Comparison of ENCODE assay signal across 23 cellular contexts in the genomic region with DNA sequence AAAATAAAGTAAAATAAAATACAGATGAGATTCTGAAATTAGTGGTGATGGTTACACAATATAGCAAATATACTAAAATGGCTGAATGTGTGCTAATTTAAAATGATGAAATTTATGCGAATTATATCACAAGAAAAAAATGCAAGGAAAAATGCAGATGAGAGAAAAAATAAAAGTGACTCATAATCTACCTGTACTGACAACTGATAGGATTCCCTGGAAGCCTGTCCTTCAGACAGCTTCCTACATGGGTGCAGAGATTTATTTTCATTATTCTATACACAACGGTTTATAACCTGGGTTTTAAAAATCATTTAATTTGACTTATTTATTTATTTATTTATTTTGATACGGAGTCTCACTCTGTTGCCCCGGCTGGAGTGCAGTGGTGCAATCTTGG. TPM values are rescaled to one million over a fixed set of nuclear protein-coding genes. Genes with fewer than 3 reads are reported as not detected.
DNase-seq lines count a peak whose midpoint lies in the region; ATAC-seq and TF ChIP-seq lines count a peak whose summit lies in the region.
"Had no signal": no experiment of that assay in that cellular context is flagged by ENCODE, and none has a peak within 500 bp of the region (broad histone marks: within the 10 kb centered on the region; RNA-seq: fewer than 3 reads in every experiment).

No MANE protein-coding gene starts in this region.

- no peaks in the 10 kb centered on the region for H3K27me3 Mint-ChIP-seq in T-helper 17 cell

- TF ChIP-seq CTCF in RWPE2 (IDR thresholded peaks at IDR 0.05; ENCODE audit: poor library complexity, severe bottlenecking) (no peak), foreskin keratinocyte (conservative IDR thresholded peaks at IDR 0.05) (no peak)

- H3K36me3 ChIP-seq in RWPE2 (ENCODE audit: low read depth) = no peaks in the 10 kb centered on the region
- H3K36me3 ChIP-seq: BE2C, BLaER1 had no signal

- no peak overlapping the region for H3K4me3 ChIP-seq in RWPE2 (ENCODE audit: severe bottlenecking)
- H3K4me3 ChIP-seq: BLaER1, GM12878 had no signal

- H3K9me3 ChIP-seq in RWPE2 (ENCODE audit: severe bottlenecking) = no peaks in the 10 kb centered on the region
- no peaks in the 10 kb centered on the region for H3K9me3 ChIP-seq in T-helper 17 cell (ENCODE audit: control insufficient read depth, low read length, poor library complexity, severe bottlenecking)
- H3K9me3 ChIP-seq: BE2C, BLaER1 had no signal

- peaks cover 17% of the 10 kb centered on the region for H3K4me1 Mint-ChIP-seq in T-helper 17 cell
- H3K4me1 Mint-ChIP-seq: CD14-positive monocyte had no signal

- no peak for DNase-seq in RWPE2 (ENCODE audit: low spot score)
- peak; percentile 40 to 60 for DNase-seq in foreskin keratinocyte
- no peak for DNase-seq in NCI-H2196 (lab: John Stamatoyannopoulos, UW; ENCODE audit: unreplicated experiment)
- DNase-seq in T-helper 17 cell = no peak
- DNase-seq: 8988T; ACHN; BE2C; C1 segment of cervical spinal cord; CD4-positive, alpha-beta memory T cell; CD4-positive, CD25-positive, alpha-beta regulatory T cell; COR-L47; DMS 273 treated with DMSO at 0.1 percent for 48 hours; DMS153; DMS53; DMS79; DND-41; EL; GDM1 had no signal

- H3K4me1 ChIP-seq in RWPE2 (ENCODE audit: insufficient read depth, poor library complexity, severe bottlenecking) (no peaks in the 10 kb centered on the region), foreskin keratinocyte (peaks cover 3% of the 10 kb centered on the region)

- H3K27ac ChIP-seq in RWPE2 (ENCODE audit: poor library complexity, severe bottlenecking) = no peak overlapping the region
- no peak overlapping the region for H3K27ac ChIP-seq in foreskin keratinocyte
- H3K27ac ChIP-seq: BLaER1 had no signal

- ATAC-seq in RWPE2 (ENCODE audit: low read depth) (peak; percentile 64; the same call in 2 of the 3 replicates), foreskin keratinocyte (no peak), HG02852 (IDR thresholded peaks at IDR 0.05; ENCODE audit: unreplicated experiment) (no peak), T-helper 17 cell (no peak)
- ATAC-seq: GM12878 had no signal

- no peak overlapping the region for H3K4me3 Mint-ChIP-seq in T-helper 17 cell
- H3K4me3 Mint-ChIP-seq: CD4-positive, alpha-beta memory T cell; CD4-positive, CD25-positive, alpha-beta regulatory T cell had no signal

- H3K36me3 Mint-ChIP-seq in T-helper 17 cell (ENCODE audit: low read depth) = peaks cover 6% of the 10 kb centered on the region
- H3K36me3 Mint-ChIP-seq: CD4-positive, CD25-positive, alpha-beta regulatory T cell; CD8-positive, alpha-beta memory T cell had no signal

- no peak overlapping the region for H3K27ac Mint-ChIP-seq in T-helper 17 cell
- H3K27ac Mint-ChIP-seq: CD14-positive monocyte; CD4-positive, CD25-positive, alpha-beta regulatory T cell had no signal

- H3K27me3 ChIP-seq in RWPE2 (ENCODE audit: insufficient read depth, poor library complexity, severe bottlenecking) (no peaks in the 10 kb centered on the region), foreskin keratinocyte (no peaks in the 10 kb centered on the region)
- H3K27me3 ChIP-seq: BE2C, BLaER1 had no signal

RNA-seq across cellular contexts. Expression of a gene that starts 5.8 kb away (rescaled TPM):
- total RNA-seq in foreskin keratinocyte (44.0 and 44.7 TPM in 2 replicates), T-helper 17 cell (under 1 TPM; 0.12 to 0.31 TPM)
- 36.2 and 39.1 TPM in 2 replicates for polyA plus RNA-seq in foreskin keratinocyte
- polyA plus RNA-seq: CD14-positive monocyte; CD4-positive, alpha-beta memory T cell; CD4-positive, CD25-positive, alpha-beta regulatory T cell had no signal

Comparison
In these comparisons a context has a peak if more than half of its experiments do, and no peak if none do; other contexts are left out.
1. DNase-seq: peak in foreskin keratinocyte (2 of 2); none in RWPE2 (single experiment), NCI-H2196 (single experiment) and T-helper 17 cell (0 of 3).
2. RNA of a gene that starts 5.8 kb away (total RNA-seq): 44.0 to 44.7 TPM in foreskin keratinocyte; 0.12 to 0.31 TPM in T-helper 17 cell; every median in the first group is over 10 times any median in the second.